In genomic region chr3:81237193-81237592, GRCh38 we compare ENCODE assay signal across 27 cellular contexts.
DNase-seq lines count a peak whose midpoint lies in the region; ATAC-seq, FAIRE-seq and TF ChIP-seq lines count a peak whose summit lies in the region.
"Had no signal": no experiment of that assay in that cellular context is flagged by ENCODE, and none has a peak within 500 bp of the region (broad histone marks: within the 10 kb centered on the region; RNA-seq: fewer than 3 reads in every experiment).

No MANE protein-coding gene starts in this region.

- ATAC-seq in PC-3 (peak; percentile 31; the same call in 1 of the 2 replicates), omental fat pad (ENCODE audit: low FRiP score) (no peak)
- ATAC-seq: T-cell had no signal

- H3K9me3 ChIP-seq in PC-3 (ENCODE audit: low read length) (no peaks in the 10 kb centered on the region), endothelial cell of umbilical vein (replicated peaks; ENCODE audit: control insufficient read depth, insufficient read depth, low read length) (no peaks in the 10 kb centered on the region), Karpas-422 (ENCODE audit: low read length) (no peaks in the 10 kb centered on the region)
- H3K9me3 ChIP-seq: Caco-2 had no signal

- H4K20me1 ChIP-seq in PC-3 (ENCODE audit: low read length), result no peaks in the 10 kb centered on the region
- no peaks in the 10 kb centered on the region for H4K20me1 ChIP-seq in endothelial cell of umbilical vein (replicated peaks; ENCODE audit: control insufficient read depth, extremely low read depth, insufficient read depth, low read length)
- no peaks in the 10 kb centered on the region for H4K20me1 ChIP-seq in Karpas-422 (ENCODE audit: insufficient read depth, low read depth, low read length)

- DNase-seq in ELR (ENCODE audit: low read depth) (peak; percentile 14), LNCaP clone FGC (ENCODE audit: low read depth) (no peak), PC-3 (peak; percentile 41), endothelial cell of umbilical vein (ENCODE audit: low read depth, low spot score) (peak; percentile 10), type B pancreatic cell (ENCODE audit: extremely low spot score, unreplicated experiment) (no peak), omental fat pad (ENCODE audit: low spot score) (no peak), RWPE1 (ENCODE audit: low spot score) (no peak), Karpas-422 (no peak)
- DNase-seq: Caco-2; CD4-positive, alpha-beta T cell; DMS 273 treated with DMSO at 0.1 percent for 48 hours; GOT3; HCEC 1CT; Kasumi-1; NCI-H1105; NCI-H2029 treated with DMSO at 0.1 percent for 48 hours; NCI-H2171; NCI-H345; NCI-H524; NCI-H774; NK-92 treated with Interleukin-12 subunit alpha and Interleukin-12 subunit beta, amount 100 ng/mL, for 24 hours; OCI-M1; SHP77 treated with DMSO at 0.1 percent for 48 hours; T-cell had no signal

- no peaks in the 10 kb centered on the region for H3K4me1 ChIP-seq in PC-3 (ENCODE audit: insufficient read depth, low read length)
- no peaks in the 10 kb centered on the region for H3K4me1 ChIP-seq in endothelial cell of umbilical vein (ENCODE audit: control insufficient read depth, extremely low read depth, insufficient read depth, low read length)
- H3K4me1 ChIP-seq in Karpas-422 (ENCODE audit: low read length), result no peaks in the 10 kb centered on the region
- H3K4me1 ChIP-seq: Caco-2 had no signal

- no peaks in the 10 kb centered on the region for H3K27me3 Mint-ChIP-seq in type B pancreatic cell
- H3K27me3 Mint-ChIP-seq: CD4-positive, alpha-beta T cell; IgD-negative memory B cell; T-cell had no signal

- intact Hi-C loops in PC-3 (cut with micrococcal nuclease) (no loop called here), endothelial cell of umbilical vein (cut with micrococcal nuclease) (no loop called here)

- no peak overlapping the region for H3K4me3 Mint-ChIP-seq in type B pancreatic cell
- H3K4me3 Mint-ChIP-seq: CD4-positive, alpha-beta T cell; IgD-negative memory B cell; T-cell had no signal

- BruUV-seq in PC-3 (replicated peaks; lab: Mats Ljungman, UMichigan), result no TSS peak
- no TSS peak for BruUV-seq in endothelial cell of umbilical vein (replicated peaks; lab: Mats Ljungman, UMichigan)

- no peaks in the 10 kb centered on the region for H3K36me3 ChIP-seq in PC-3 (ENCODE audit: low read depth, low read length)
- no peaks in the 10 kb centered on the region for H3K36me3 ChIP-seq in endothelial cell of umbilical vein (ENCODE audit: control insufficient read depth in 2 of 2, extremely low read depth in 1 of 2, insufficient read depth in 2 of 2, low read length in 2 of 2)
- no peaks in the 10 kb centered on the region for H3K36me3 ChIP-seq in Karpas-422 (ENCODE audit: insufficient read depth, low read length)

- FAIRE-seq in endothelial cell of umbilical vein (lab: Jason Lieb, UNC), result no peak
- FAIRE-seq: G401.6, GM12892 had no signal

- POLR2A ChIA-PET in PC-3 (lab: Charles Lee; ENCODE audit: unreplicated experiment) (no interaction called here), endothelial cell of umbilical vein (lab: Charles Lee) (no interaction called here), RWPE1 (lab: Yijun Ruan, JAX; ENCODE audit: low non-redundant PET) (no interaction called here)

- CTCF ChIA-PET in PC-3 (lab: Charles Lee), result no interaction called here
- CTCF ChIA-PET in endothelial cell of umbilical vein (lab: Charles Lee), result interaction anchor here (0.6 to 2.8 kb wide), 6 partner anchors 15 to 1717 kb away, joined by 3 to 9 read pairs (median 4); no protein-coding TSS in a partner anchor
- CTCF ChIA-PET in RWPE1 (lab: Yijun Ruan, JAX), result no interaction called here

- H3K36me3 Mint-ChIP-seq in type B pancreatic cell, result no peaks in the 10 kb centered on the region
- H3K36me3 Mint-ChIP-seq: IgD-negative memory B cell, T-cell had no signal

- no peaks in the 10 kb centered on the region for H3K9me3 Mint-ChIP-seq in type B pancreatic cell

- H3K27me3 ChIP-seq in PC-3 (ENCODE audit: low read length), result no peaks in the 10 kb centered on the region
- no peaks in the 10 kb centered on the region for H3K27me3 ChIP-seq in endothelial cell of umbilical vein (ENCODE audit: control insufficient read depth in 2 of 2, insufficient read depth in 2 of 2, low read length in 2 of 2)
- no peaks in the 10 kb centered on the region for H3K27me3 ChIP-seq in Karpas-422 (ENCODE audit: low read length)

- no peaks in the 10 kb centered on the region for H3K9me2 ChIP-seq in PC-3 (replicated peaks; ENCODE audit: low read length)
- H3K9me2 ChIP-seq in Karpas-422 (replicated peaks; ENCODE audit: insufficient read depth, low read length), result no peaks in the 10 kb centered on the region

- dilution Hi-C loops in endothelial cell of umbilical vein (cut with MboI; ENCODE audit: extremely low pct_ligation_motif_present, low sequenced_read_pairs), result no loop called here

- H3K27ac Mint-ChIP-seq in type B pancreatic cell, result no peak overlapping the region
- H3K27ac Mint-ChIP-seq: CD4-positive, alpha-beta T cell; IgD-negative memory B cell; T-cell had no signal

- peak; percentile 16; the same call in 1 of the 2 replicates for TF ChIP-seq CTCF in LNCaP clone FGC (IDR thresholded peaks at IDR 0.05; ENCODE audit: control insufficient read depth, extremely low read depth, insufficient read depth)
- TF ChIP-seq CTCF in PC-3 (conservative IDR thresholded peaks at IDR 0.05; ENCODE audit: low read depth, low read length), result peak; percentile 57
- no peak for TF ChIP-seq CTCF in endothelial cell of umbilical vein (IDR thresholded peaks at IDR 0.05; ENCODE audit: extremely low read depth in 1 of 2, insufficient read depth in 1 of 2, low read depth in 1 of 2, low read length in 2 of 2)
- TF ChIP-seq CTCF in type B pancreatic cell (conservative IDR thresholded peaks at IDR 0.05), result no peak
- TF ChIP-seq CTCF in omental fat pad (IDR thresholded peaks at IDR 0.05), result no peak
- no peak for TF ChIP-seq CTCF in RWPE1 (conservative IDR thresholded peaks at IDR 0.05; ENCODE audit: low read depth)

- no peaks in the 10 kb centered on the region for H3F3A ChIP-seq in PC-3 (ENCODE audit: low read length, unreplicated experiment)

- H3K4me3 ChIP-seq in LNCaP clone FGC (ENCODE audit: low read depth, low read length) (no peak overlapping the region), PC-3 (ENCODE audit: low read length) (no peak overlapping the region), endothelial cell of umbilical vein (replicated peaks in 1 of 3; ENCODE audit: insufficient read depth in 1 of 3, low read depth in 1 of 3, low read length in 3 of 3) (no peak overlapping the region), Karpas-422 (ENCODE audit: low read length) (no peak overlapping the region)

- H3K4me2 ChIP-seq in PC-3 (ENCODE audit: low read length) (no peak overlapping the region), endothelial cell of umbilical vein (ENCODE audit: insufficient read depth, low read length) (no peak overlapping the region), Karpas-422 (ENCODE audit: low read depth, low read length, poor library complexity, severe bottlenecking) (no peak overlapping the region)

- no peaks in the 10 kb centered on the region for H3K4me1 Mint-ChIP-seq in type B pancreatic cell (ENCODE audit: unreplicated experiment)
- H3K4me1 Mint-ChIP-seq: IgD-negative memory B cell, T-cell had no signal

- TF ChIP-seq POLR2A in endothelial cell of umbilical vein (IDR thresholded peaks at IDR 0.05; ENCODE audit: low read depth, low read length), result no peak

- H2AFZ ChIP-seq in PC-3 (ENCODE audit: low read length), result no peak overlapping the region
- H2AFZ ChIP-seq in endothelial cell of umbilical vein (ENCODE audit: low read depth, low read length), result no peak overlapping the region
- no peak overlapping the region for H2AFZ ChIP-seq in Karpas-422 (ENCODE audit: low read length)

- H3K79me2 ChIP-seq in PC-3 (ENCODE audit: low read length) (no peaks in the 10 kb centered on the region), endothelial cell of umbilical vein (ENCODE audit: control insufficient read depth, insufficient read depth, low read length) (no peaks in the 10 kb centered on the region), Karpas-422 (ENCODE audit: low read length) (no peaks in the 10 kb centered on the region)

- H3K9me1 ChIP-seq in endothelial cell of umbilical vein (replicated peaks; ENCODE audit: control insufficient read depth, extremely low read depth, insufficient read depth, low read length), result no peaks in the 10 kb centered on the region

- H3K27ac ChIP-seq in PC-3 (ENCODE audit: low read length), result no peak overlapping the region
- H3K27ac ChIP-seq in endothelial cell of umbilical vein (ENCODE audit: insufficient read depth, low read depth, low read length), result no peak overlapping the region
- H3K27ac ChIP-seq in RWPE1, result no peak overlapping the region
- no peak overlapping the region for H3K27ac ChIP-seq in Karpas-422 (ENCODE audit: low read length)

- H3K9ac ChIP-seq in PC-3 (ENCODE audit: low read length) (no peak overlapping the region), endothelial cell of umbilical vein (replicated peaks; ENCODE audit: extremely low read depth, insufficient read depth, low read length) (no peak overlapping the region), Karpas-422 (ENCODE audit: low read length) (no peak overlapping the region)

TF ChIP-seq in endothelial cell of umbilical vein, 7 proteins besides CTCF, POLR2A, EP300 and RAD21:
- TF ChIP-seq EZH2 (IDR thresholded peaks at IDR 0.05; ENCODE audit: borderline replicate concordance, low read depth, low read length, severe bottlenecking), result no peak
- TF ChIP-seq MAX (IDR thresholded peaks at IDR 0.05; ENCODE audit: insufficient read depth, insufficient read length), result no peak
- TF ChIP-seq POLR2AphosphoS5 (IDR thresholded peaks at IDR 0.05; ENCODE audit: insufficient read depth, low read depth, low read length), result no peak
- no peak for TF ChIP-seq MYC (IDR thresholded peaks at IDR 0.05; ENCODE audit: low read depth, low read length)
- TF ChIP-seq GATA2 (IDR thresholded peaks at IDR 0.05; ENCODE audit: insufficient read depth, insufficient read length, low read depth, low read length), result no peak
- TF ChIP-seq FOS (IDR thresholded peaks at IDR 0.05; ENCODE audit: borderline replicate concordance, insufficient read depth, low read length), result no peak
- TF ChIP-seq JUN (IDR thresholded peaks at IDR 0.05; ENCODE audit: borderline replicate concordance, insufficient read depth, insufficient read length, low read depth), result no peak

Comparison
In these comparisons a context has a peak if more than half of its experiments do, and no peak if none do; other contexts are left out.
1. DNase-seq: peak in ELR (single experiment), PC-3 (single experiment) and endothelial cell of umbilical vein (single experiment); none in LNCaP clone FGC (single experiment), type B pancreatic cell (single experiment), omental fat pad (single experiment), RWPE1 (single experiment) and Karpas-422 (single experiment).
2. CTCF ChIP-seq: peak in LNCaP clone FGC (single experiment) and PC-3 (single experiment); none in endothelial cell of umbilical vein (0 of 2), type B pancreatic cell (single experiment), omental fat pad (0 of 3) and RWPE1 (single experiment).